ENCODE assay signal across 8 cellular contexts in genomic region chr22:36252754-36253522, GRCh38. TPM values are rescaled to one million over a fixed set of nuclear protein-coding genes. Genes with fewer than 3 reads are reported as not detected.
DNase-seq lines count a peak whose midpoint lies in the region; ATAC-seq and TF ChIP-seq lines count a peak whose summit lies in the region.

Gene APOL1, plus strand, starts transcription at chr22:36253133. Its CDS starts 1,823 bp downstream, at chr22:36254956.

- no peak within 1 kb of the TSS for H3K4me3 Mint-ChIP-seq in mesothelial cell of epicardium

- peaks cover 18% of the 10 kb centered on the region for H3K9me3 Mint-ChIP-seq in mesothelial cell of epicardium

- intact Hi-C loops in T-helper 2 cell treated with Interferon-gamma antibody and Interleukin-4, amounts not matched to agents 100 ng/mL and 5 ng/mL, for 36 hours (cut with micrococcal nuclease), result loop anchor here (1.0 kb wide), 1 partner anchor 14 kb away; the partner anchor contains the start of gene APOL2
- intact Hi-C loops in colonic mucosa (cut with DNase I) (no loop called here), tibial artery (cut with DNase I; ENCODE audit: low total_unique reads) (no loop called here)

- peaks cover 5% of the 10 kb centered on the region for H3K36me3 Mint-ChIP-seq in mesothelial cell of epicardium

- H3K27me3 Mint-ChIP-seq in mesothelial cell of epicardium (ENCODE audit: low read depth), result peaks cover 12% of the 10 kb centered on the region

- H3K27me3 ChIP-seq in colonic mucosa (no peaks in the 10 kb centered on the region), tibial artery (no peaks in the 10 kb centered on the region)

- H3K9ac ChIP-seq in colonic mucosa (ENCODE audit: low read depth in 2 of 2, low read length in 2 of 2), result peak within 1 kb of the TSS; percentile 66 to 72

- DNase-seq in Caki2 (ENCODE audit: low read depth) (peak; percentile 84), colonic mucosa (peak; percentile 71), mesothelial cell of epicardium (ENCODE audit: low spot score in 2 of 2, unreplicated experiment in 2 of 2) (no peak), tibial artery (no peak), NCI-H1092 treated with DMSO at 0.1 percent for 48 hours (lab: John Stamatoyannopoulos, UW) (no peak), NCI-H2196 (lab: John Stamatoyannopoulos, UW; ENCODE audit: unreplicated experiment) (no peak)

- H3K36me3 ChIP-seq in colonic mucosa, result no peaks in the 10 kb centered on the region
- H3K36me3 ChIP-seq in tibial artery, result no peaks in the 10 kb centered on the region

- H3K4me1 ChIP-seq in colonic mucosa (peaks cover 7% of the 10 kb centered on the region), tibial artery (peaks cover 0 to 22% (median 16%) of the 10 kb centered on the region in 4 donors)

- H3K27ac ChIP-seq in colonic mucosa (peak within 1 kb of the TSS; percentile 90), tibial artery (peak within 1 kb of the TSS; percentile 65 to 67)

- H3K27ac Mint-ChIP-seq in mesothelial cell of epicardium, result peak within 1 kb of the TSS; percentile 61

- in situ Hi-C loops in Caki2 (cut with HindIII; ENCODE audit: low pct_unique_long_range_greater_than_20kb, low sequenced_read_pairs), result no loop called here

- H3K4me3 ChIP-seq in colonic mucosa, result peak within 1 kb of the TSS; percentile 49
- peak within 1 kb of the TSS; percentile 37 to 51 for H3K4me3 ChIP-seq in tibial artery

- no peaks in the 10 kb centered on the region for H3K9me3 ChIP-seq in colonic mucosa
- H3K9me3 ChIP-seq in tibial artery, result no peaks in the 10 kb centered on the region

- no peak for TF ChIP-seq CTCF in colonic mucosa (IDR thresholded peaks at IDR 0.05)
- no peak for TF ChIP-seq CTCF in mesothelial cell of epicardium (IDR thresholded peaks at IDR 0.05; ENCODE audit: unreplicated experiment)
- TF ChIP-seq CTCF in tibial artery (IDR thresholded peaks at IDR 0.05), result no peak

- peaks cover 27% of the 10 kb centered on the region for H3K4me1 Mint-ChIP-seq in mesothelial cell of epicardium

- peak; percentile 55 for ATAC-seq in GM21786 (IDR thresholded peaks at IDR 0.05; ENCODE audit: unreplicated experiment)

RNA-seq across cellular contexts. Expression of gene APOL1, which starts in this region (rescaled TPM):
- total RNA-seq in Caki2 (2014; rRNA removed; shearing (Covaris generic); ENCODE audit: low replicate concordance), result 27.0 and 28.7 TPM in 2 replicates
- total RNA-seq in T-helper 2 cell treated with Interferon-gamma antibody and Interleukin-4, amounts not matched to agents 100 ng/mL and 5 ng/mL, for 36 hours, result 56.8 and 62.5 TPM in 2 replicates
- total RNA-seq in colonic mucosa (10 to 100 TPM; 14.7 to 34.6 TPM), mesothelial cell of epicardium (1.7 to 1.9 TPM (median 1.7 TPM) in 3 replicates)

Comparison
In these comparisons a context has a peak if more than half of its experiments do, and no peak if none do; other contexts are left out.
1. DNase-seq: peak in Caki2 (single experiment) and colonic mucosa (single experiment); none in mesothelial cell of epicardium (0 of 2), tibial artery (0 of 2), NCI-H1092 treated with DMSO at 0.1 percent for 48 hours (single experiment) and NCI-H2196 (single experiment).